8 cellular contexts compared by ENCODE assay signal in genomic region chr1:109667452-109668122, GRCh38. TPM values are rescaled to one million over a fixed set of nuclear protein-coding genes. Genes with fewer than 3 reads are reported as not detected.
DNase-seq lines count a peak whose midpoint lies in the region; ATAC-seq, FAIRE-seq and TF ChIP-seq lines count a peak whose summit lies in the region.

GSTM2 (plus strand) TSS chr1:109668057; CDS start chr1:109668116, 59 bp downstream.

- H3K36me3 ChIP-seq in DND-41 (ENCODE audit: insufficient read depth, low read length) (no peaks in the 10 kb centered on the region), GM23248 (ENCODE audit: low read depth) (no peaks in the 10 kb centered on the region), kidney (ENCODE audit: control insufficient read depth in 1 of 2, insufficient read depth in 2 of 2, low read length in 2 of 2) (no peaks in the 10 kb centered on the region)

- no peaks in the 10 kb centered on the region for H3K9me2 ChIP-seq in GM23248 (ENCODE audit: insufficient read depth)

- peak within 1 kb of the TSS; percentile 65 for H3K4me2 ChIP-seq in DND-41 (ENCODE audit: insufficient read depth, low read length)
- H3K4me2 ChIP-seq in GM23248 (ENCODE audit: unreplicated experiment), result peak within 1 kb of the TSS; percentile 92

- no peaks in the 10 kb centered on the region for H3F3A ChIP-seq in GM23248 (ENCODE audit: insufficient read depth)

- WGBS in GM23248 (ENCODE audit: low coverage in 1 of 2, low lambda C conversion rate in 2 of 2, missing lambda C conversion rate in 2 of 2), 2 experiments, result 8 to 11% methylated on average over 16 to 22 of the region's 22 CpGs

- H3K27me3 ChIP-seq in DND-41 (ENCODE audit: insufficient read depth, low read length, poor library complexity) (no peaks in the 10 kb centered on the region), GM23248 (replicated peaks; ENCODE audit: insufficient read depth) (no peaks in the 10 kb centered on the region)

- H3K79me2 ChIP-seq in DND-41 (ENCODE audit: insufficient read depth, low read length) (no peaks in the 10 kb centered on the region), GM23248 (ENCODE audit: insufficient read depth) (no peaks in the 10 kb centered on the region)

- TF ChIP-seq CTCF in DND-41 (IDR thresholded peaks at IDR 0.05; ENCODE audit: borderline replicate concordance, extremely low read depth, low read length, poor library complexity, severe bottlenecking), result no peak
- TF ChIP-seq CTCF in cardiac fibroblast (IDR thresholded peaks at IDR 0.05; ENCODE audit: low read depth, low read length), result no peak
- TF ChIP-seq CTCF in kidney (IDR thresholded peaks at IDR 0.05; ENCODE audit: borderline replicate concordance, extremely low read depth, insufficient read depth), result no peak

- peak; percentile 100 for ATAC-seq in DND-41 (ENCODE audit: insufficient read depth, low read depth)

- intact Hi-C loops in kidney (cut with DNase I), result no loop called here

- H3K27ac ChIP-seq in DND-41 (ENCODE audit: low read length) (no peak within 1 kb of the TSS), GM23248 (no peak within 1 kb of the TSS), kidney (ENCODE audit: low read depth in 2 of 2, low read length in 2 of 2) (no peak within 1 kb of the TSS)

- H3K9ac ChIP-seq in DND-41 (ENCODE audit: low read depth, low read length) (peak within 1 kb of the TSS; percentile 46), GM23248 (peak within 1 kb of the TSS; percentile 67), kidney (ENCODE audit: low read length in 2 of 2) (peak within 1 kb of the TSS in 1 of 2 donors; percentile 49)

- in situ Hi-C loops in GM23248 (cut with MboI), result no loop called here

- no peak for FAIRE-seq in kidney (lab: Jason Lieb, UNC)

- peak within 1 kb of the TSS; percentile 50 for H2AFZ ChIP-seq in DND-41 (ENCODE audit: low read depth, low read length)
- peak within 1 kb of the TSS; percentile 84 for H2AFZ ChIP-seq in GM23248

- H3K9me3 ChIP-seq in DND-41 (ENCODE audit: insufficient read depth, low read length, severe bottlenecking) (no peaks in the 10 kb centered on the region), GM23248 (ENCODE audit: low read depth) (no peaks in the 10 kb centered on the region), kidney (ENCODE audit: control insufficient read depth in 1 of 2, low read length in 2 of 2) (no peaks in the 10 kb centered on the region)

- H3K4me3 ChIP-seq in DND-41 (ENCODE audit: low read depth in 1 of 2, low read length in 2 of 2), result peak within 1 kb of the TSS in 1 of 2 experiments; percentile 54; a peak in 2 of 4 replicates
- peak within 1 kb of the TSS; percentile 70 for H3K4me3 ChIP-seq in GM23248
- peak within 1 kb of the TSS; percentile 56 to 57 for H3K4me3 ChIP-seq in cardiac fibroblast (replicated peaks in 1 of 2; ENCODE audit: low read depth in 2 of 2, low read length in 2 of 2)
- peak within 1 kb of the TSS; percentile 50 to 65 for H3K4me3 ChIP-seq in kidney (ENCODE audit: low read length in 2 of 2)

- DNase-seq in DND-41, result peak; percentile 91
- DNase-seq in GM23248, result peak; percentile 93
- peak; percentile 33 for DNase-seq in NCI-H1092 treated with DMSO at 0.1 percent for 48 hours (lab: John Stamatoyannopoulos, UW)
- DNase-seq in activated CD4-positive, CD25-positive, alpha-beta regulatory T cell (lab: John Stamatoyannopoulos, UW), result peak; percentile 18 to 60 (median 39)
- DNase-seq in cardiac fibroblast (ENCODE audit: low read depth in 2 of 2), result peak; percentile 77 to 92
- DNase-seq in kidney, result peak; percentile 97
- DNase-seq in stimulated activated CD4-positive, alpha-beta T cell treated with anti-CD3 and anti-CD28 coated beads, Interleukin-12 subunit alpha, Interleukin-12 subunit beta, amount 100 ng/mL, for 4 hours, result peak; percentile 77
- no peak for DNase-seq in NCI-H748 treated with DMSO at 0.1 percent for 48 hours (lab: John Stamatoyannopoulos, UW)

- H4K20me1 ChIP-seq in DND-41 (ENCODE audit: insufficient read depth, low read length) (no peaks in the 10 kb centered on the region), GM23248 (ENCODE audit: insufficient read depth) (no peaks in the 10 kb centered on the region)

- H3K4me1 ChIP-seq in DND-41 (ENCODE audit: insufficient read depth, low read length), result peaks cover 13% of the 10 kb centered on the region
- H3K4me1 ChIP-seq in GM23248 (ENCODE audit: insufficient read depth), result peaks cover 10% of the 10 kb centered on the region; the same call in 1 of the 2 replicates
- peaks cover 0 to 5% of the 10 kb centered on the region in 2 donors for H3K4me1 ChIP-seq in kidney (ENCODE audit: control insufficient read depth in 1 of 2, insufficient read depth in 1 of 2, low read depth in 1 of 2, low read length in 2 of 2)

RNA-seq across cellular contexts. Expression of gene GSTM2, which starts in this region (rescaled TPM):
- total RNA-seq in GM23248 (2014; rRNA removed; shearing (Covaris generic)), result 19.7 and 27.7 TPM in 2 replicates
- polyA plus RNA-seq in GM23248 (2016; fragmentation: Nextera tagmentation; extraction: Ambion mirVana) (40.1 and 41.2 TPM in 2 replicates), kidney (ENCODE audit: insufficient read depth, low read depth, low replicate concordance) (116 TPM)
- total RNA-seq in kidney, result 47.1 TPM
